ENCODE assay signal across 8 cellular contexts in the genomic region with DNA sequence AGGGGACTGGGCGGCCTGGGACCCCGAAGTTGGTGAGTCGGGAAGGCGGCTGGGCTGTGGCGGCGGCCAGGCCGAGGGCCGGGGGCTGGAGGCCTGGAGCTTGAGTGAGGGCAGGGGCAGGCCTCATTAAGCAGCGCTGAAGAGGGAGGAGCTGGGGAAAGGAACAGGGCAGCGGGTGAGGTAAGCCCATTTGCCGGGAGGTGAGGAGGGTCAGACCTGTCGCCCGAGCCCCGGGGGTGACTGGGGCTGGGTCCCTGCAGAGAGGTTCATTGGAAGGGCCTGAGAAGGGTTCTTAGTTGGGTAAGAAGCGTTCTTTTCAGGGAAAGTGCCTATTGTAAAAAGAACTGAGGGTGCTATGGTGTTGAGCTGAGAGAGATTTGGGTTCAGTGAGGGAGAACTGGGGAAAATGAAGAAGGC. TPM values are rescaled to one million over a fixed set of nuclear protein-coding genes. Genes with fewer than 3 reads are reported as not detected.
DNase-seq lines count a peak whose midpoint lies in the region; ATAC-seq and TF ChIP-seq lines count a peak whose summit lies in the region.

No MANE protein-coding gene starts in this region.

- H3K18ac ChIP-seq in mesendoderm (ENCODE audit: low read length), result peak overlapping the region; percentile 92

- H3K4me3 ChIP-seq in RWPE2 (ENCODE audit: severe bottlenecking), result peak overlapping the region; percentile 86
- H3K4me3 ChIP-seq in ectodermal cell (ENCODE audit: insufficient read depth, low read depth, low read length), result peak overlapping the region; percentile 88
- H3K4me3 ChIP-seq in mesendoderm (ENCODE audit: low read length), result peak overlapping the region; percentile 86
- H3K4me3 ChIP-seq in tibial nerve, result peak overlapping the region; percentile 81 to 99 (median 90)

- no peak overlapping the region for H4K5ac ChIP-seq in mesendoderm (ENCODE audit: low read length)

- H3K27ac ChIP-seq in RWPE2 (ENCODE audit: poor library complexity, severe bottlenecking) (peak overlapping the region; percentile 86), ectodermal cell (ENCODE audit: insufficient read depth, low read depth, low read length, poor library complexity, severe bottlenecking) (peak overlapping the region; percentile 61), mesendoderm (ENCODE audit: low read depth, low read length) (peak overlapping the region; percentile 93), tibial nerve (peak overlapping the region; percentile 95 to 97 (median 96))

- H3K9ac ChIP-seq in mesendoderm (ENCODE audit: low read length), result peak overlapping the region; percentile 99

- peaks cover 27% of the 10 kb centered on the region for H3K79me2 ChIP-seq in mesendoderm (ENCODE audit: control insufficient read depth, insufficient read depth, low read length)

- no peak for TF ChIP-seq POLR2A in tibial nerve (IDR thresholded peaks at IDR 0.05)

- H2AK5ac ChIP-seq in mesendoderm (ENCODE audit: low read length), result peak overlapping the region; percentile 49

- no peak for TF ChIP-seq EP300 in tibial nerve (IDR thresholded peaks at IDR 0.05)

- H2BK5ac ChIP-seq in mesendoderm (ENCODE audit: low read length), result peak overlapping the region; percentile 86

- peak overlapping the region; percentile 95 for H3K56ac ChIP-seq in mesendoderm (ENCODE audit: low read length)

- peaks cover 7% of the 10 kb centered on the region for H3K79me1 ChIP-seq in mesendoderm (ENCODE audit: low read length)

- ATAC-seq in HG03439 (IDR thresholded peaks at IDR 0.05; ENCODE audit: unreplicated experiment) (peak; percentile 12), RWPE2 (ENCODE audit: low read depth) (peak; percentile 30)

- H3K36me3 ChIP-seq in RWPE2 (ENCODE audit: low read depth) (peaks cover 42% of the 10 kb centered on the region), ectodermal cell (ENCODE audit: control insufficient read depth, insufficient read depth, low read length) (peaks cover 13% of the 10 kb centered on the region), mesendoderm (ENCODE audit: control insufficient read depth, insufficient read depth, low read length) (peaks cover 4% of the 10 kb centered on the region), tibial nerve (peaks cover 0 to 26% (median 0%) of the 10 kb centered on the region in 3 donors)

- no peaks in the 10 kb centered on the region for H3K9me3 ChIP-seq in RWPE2 (ENCODE audit: severe bottlenecking)
- no peaks in the 10 kb centered on the region for H3K9me3 ChIP-seq in ectodermal cell (ENCODE audit: control insufficient read depth, low read length)
- H3K9me3 ChIP-seq in tibial nerve, result no peaks in the 10 kb centered on the region

- H2BK15ac ChIP-seq in mesendoderm (replicated peaks; ENCODE audit: low read depth), result no peak overlapping the region

- H3K4me1 ChIP-seq in RWPE2 (ENCODE audit: insufficient read depth, poor library complexity, severe bottlenecking) (peaks cover 11% of the 10 kb centered on the region), ectodermal cell (ENCODE audit: control insufficient read depth, insufficient read depth, low read length) (peaks cover 4% of the 10 kb centered on the region), mesendoderm (ENCODE audit: control insufficient read depth, low read depth, low read length) (peaks cover 5% of the 10 kb centered on the region), tibial nerve (peaks cover 0 to 44% (median 6%) of the 10 kb centered on the region in 4 donors)

- H3K4ac ChIP-seq in mesendoderm (ENCODE audit: low read depth, low read length), result peak overlapping the region; percentile 66

- peak; percentile 30 for DNase-seq in CD1c-positive myeloid dendritic cell (ENCODE audit: extremely low spot score)
- peak; percentile 44 for DNase-seq in GM19238 (ENCODE audit: insufficient read length, low spot score)
- DNase-seq in RWPE2 (ENCODE audit: low spot score), result no peak
- peak; percentile 88 for DNase-seq in mesendoderm
- no peak for DNase-seq in tibial nerve (ENCODE audit: low spot score in 2 of 2)
- DNase-seq in NCI-H1048 (lab: John Stamatoyannopoulos, UW), result no peak

- no peak overlapping the region for H4K8ac ChIP-seq in mesendoderm (ENCODE audit: low read depth, low read length)

- TF ChIP-seq CTCF in RWPE2 (IDR thresholded peaks at IDR 0.05; ENCODE audit: poor library complexity, severe bottlenecking), result no peak
- TF ChIP-seq CTCF in tibial nerve (IDR thresholded peaks at IDR 0.05), result no peak

- peak overlapping the region; percentile 92 for H3K23ac ChIP-seq in mesendoderm (ENCODE audit: low read length)

- WGBS in ectodermal cell, 2 experiments, result 0 to 1% methylated on average over 15 of the region's 15 CpGs
- no CpG with 5 or more reads among the region's 15 CpGs for WGBS in mesendoderm (ENCODE audit: extremely low coverage, insufficient coverage, low lambda C conversion rate)
- WGBS in tibial nerve, 2 donors, result 0% methylated on average over 15 of the region's 15 CpGs

- H2BK120ac ChIP-seq in mesendoderm (ENCODE audit: low read depth, low read length), result peak overlapping the region; percentile 92

- no peaks in the 10 kb centered on the region for H3K27me3 ChIP-seq in RWPE2 (ENCODE audit: insufficient read depth, poor library complexity, severe bottlenecking)
- no peaks in the 10 kb centered on the region for H3K27me3 ChIP-seq in ectodermal cell (ENCODE audit: control insufficient read depth, insufficient read depth, low read length, poor library complexity, severe bottlenecking)
- H3K27me3 ChIP-seq in mesendoderm (ENCODE audit: insufficient read depth, low read length, poor library complexity), result no peaks in the 10 kb centered on the region
- no peaks in the 10 kb centered on the region for H3K27me3 ChIP-seq in tibial nerve

- peak overlapping the region; percentile 2 for H3K4me2 ChIP-seq in mesendoderm (ENCODE audit: low read length)

RNA-seq across cellular contexts. Expression of gene RAB5B, which starts 0.4 kb away (rescaled TPM):
- polyA plus RNA-seq in ectodermal cell (2013, experiment 1 of 4), result 87.9 TPM
- 87.3 TPM for polyA plus RNA-seq in ectodermal cell (2013, experiment 2 of 4)
- polyA plus RNA-seq in ectodermal cell (2013, experiment 3 of 4), result 62.6 TPM
- polyA plus RNA-seq in ectodermal cell (2013, experiment 4 of 4), result 74.3 TPM
- 44.4 TPM for polyA plus RNA-seq in mesendoderm (2013, experiment 1 of 2)
- 44.6 TPM for polyA plus RNA-seq in mesendoderm (2013, experiment 2 of 2)
- 100 to 1,000 TPM in 1 of 4 donors, 10 to 100 TPM in 3; 71.7 to 111 (median 83.0) TPM for total RNA-seq in tibial nerve

RNA-seq across cellular contexts. Expression of gene CDK2, which starts 7.7 kb away (rescaled TPM):
- 65.8 TPM for polyA plus RNA-seq in ectodermal cell (2013, experiment 1 of 4)
- polyA plus RNA-seq in ectodermal cell (2013, experiment 2 of 4), result 54.3 TPM
- polyA plus RNA-seq in ectodermal cell (2013, experiment 3 of 4), result 61.2 TPM
- polyA plus RNA-seq in ectodermal cell (2013, experiment 4 of 4), result 62.9 TPM
- 49.3 TPM for polyA plus RNA-seq in mesendoderm (2013, experiment 1 of 2)
- 50.6 TPM for polyA plus RNA-seq in mesendoderm (2013, experiment 2 of 2)
- total RNA-seq in tibial nerve, result 10 to 100 TPM; 10.3 to 22.2 (median 13.8) TPM

RNA-seq across cellular contexts. Expression of gene PMEL, which starts 8.5 kb away (rescaled TPM):
- polyA plus RNA-seq in ectodermal cell (2013, experiment 1 of 4), result 314 TPM
- 354 TPM for polyA plus RNA-seq in ectodermal cell (2013, experiment 2 of 4)
- polyA plus RNA-seq in ectodermal cell (2013, experiment 3 of 4), result 220 TPM
- polyA plus RNA-seq in ectodermal cell (2013, experiment 4 of 4), result 241 TPM
- polyA plus RNA-seq in mesendoderm (2013, experiment 1 of 2), result 24.6 TPM
- polyA plus RNA-seq in mesendoderm (2013, experiment 2 of 2), result 23.0 TPM
- 1 to 10 TPM in 1 of 4 donors, under 1 TPM in 1, not detected in 2; 0.87 to 1.6 TPM for total RNA-seq in tibial nerve

RNA-seq across cellular contexts. Expression of gene SUOX, which starts 22.8 kb away (rescaled TPM):
- polyA plus RNA-seq in ectodermal cell (2013, experiment 1 of 4), result 28.0 TPM
- polyA plus RNA-seq in ectodermal cell (2013, experiment 2 of 4), result 29.0 TPM
- 23.9 TPM for polyA plus RNA-seq in ectodermal cell (2013, experiment 3 of 4)
- 28.0 TPM for polyA plus RNA-seq in ectodermal cell (2013, experiment 4 of 4)
- polyA plus RNA-seq in mesendoderm (2013, experiment 1 of 2), result 10.6 TPM
- 11.6 TPM for polyA plus RNA-seq in mesendoderm (2013, experiment 2 of 2)
- 10 to 100 TPM; 20.4 to 39.1 (median 28.1) TPM for total RNA-seq in tibial nerve

RNA-seq across cellular contexts. Expression of gene DGKA, which starts 43.4 kb away (rescaled TPM):
- polyA plus RNA-seq in ectodermal cell (2013, experiment 1 of 4), result 21.2 TPM
- polyA plus RNA-seq in ectodermal cell (2013, experiment 2 of 4), result 18.2 TPM
- polyA plus RNA-seq in ectodermal cell (2013, experiment 3 of 4), result 13.2 TPM
- 22.4 TPM for polyA plus RNA-seq in ectodermal cell (2013, experiment 4 of 4)
- 8.6 TPM for polyA plus RNA-seq in mesendoderm (2013, experiment 1 of 2)
- 9.8 TPM for polyA plus RNA-seq in mesendoderm (2013, experiment 2 of 2)
- total RNA-seq in tibial nerve, result 100 to 1,000 TPM in 1 of 4 donors, 10 to 100 TPM in 3; 24.9 to 544 (median 34.3) TPM

Comparison
In these comparisons a context has a peak if more than half of its experiments do, and no peak if none do; other contexts are left out.
1. DNase-seq: peak in CD1c-positive myeloid dendritic cell (single experiment), GM19238 (single experiment) and mesendoderm (single experiment); none in RWPE2 (single experiment), tibial nerve (0 of 2) and NCI-H1048 (single experiment).
2. Peak in every context shown above with its lines, with median percentiles within 50 percentile points of each other: H3K27ac ChIP-seq and H3K4me3 ChIP-seq.